ENCODE assay signal across 8 cellular contexts in genomic region chr15:41971089-41971892, GRCh38. TPM values are rescaled to one million over a fixed set of nuclear protein-coding genes. Genes with fewer than 3 reads are reported as not detected.
A peak's percentile ranks its signal among the peaks of the same experiment; 100 is the strongest.
DNase-seq lines count a peak whose midpoint lies in the region; ATAC-seq and TF ChIP-seq lines count a peak whose summit lies in the region.

No MANE protein-coding gene starts in this region.

- H3K27me3 ChIP-seq in dorsolateral prefrontal cortex = no peaks in the 10 kb centered on the region

- TF ChIP-seq CTCF in dorsolateral prefrontal cortex (IDR thresholded peaks at IDR 0.05 in 54 of 56, conservative IDR thresholded peaks at IDR 0.05 in 2 of 56; ENCODE audit: low read depth in 1 of 56, partially characterized antibody in 56 of 56) = peak in 2 of 56 donors; percentile 8 to 13

- intact Hi-C loops in dorsolateral prefrontal cortex (cut with DNase I) = loop anchor here (5.0 to 10.0 kb wide), 4 partner anchors 54 to 199 kb away; partner anchors contain the start of genes JMJD7 (in 1 of the 2) and MAPKBP1 (in 1 of the 2)

- DNase-seq in NCI-H2081 (lab: John Stamatoyannopoulos, UW) (peak; percentile 30 to 38), NCI-H2081 treated with DMSO at 0.1 percent for 48 hours (lab: John Stamatoyannopoulos, UW) (no peak), NCI-H2171 (lab: John Stamatoyannopoulos, UW) (peak; percentile 50), dorsolateral prefrontal cortex (peak in 3 of 10 donors; percentile 18 to 28 (median 28)), medulla oblongata (ENCODE audit: extremely low spot score) (peak; percentile 63)
- DNase-seq in activated CD4-positive, alpha-beta T cell treated with anti-CD3 and anti-CD28 coated beads for 4 hours = peak; percentile 68 to 78
- peak; percentile 25 for DNase-seq in stimulated activated CD8-positive, alpha-beta memory T cell treated with anti-CD3 and anti-CD28 coated beads, Interleukin-15, amount 100 ng/mL, for 24 hours (ENCODE audit: low read depth)

- H3K4me3 ChIP-seq in dorsolateral prefrontal cortex = peak overlapping the region; percentile 65 to 98 (median 88)

- ATAC-seq in HG02852 (IDR thresholded peaks at IDR 0.05; ENCODE audit: unreplicated experiment) = peak; percentile 41

- H3K27ac ChIP-seq in dorsolateral prefrontal cortex = peak overlapping the region in 49 of 59 donors; percentile 10 to 93 (median 74)

RNA-seq across cellular contexts. Expression of gene EHD4, which starts 1.1 kb away (rescaled TPM):
- 10 to 100 TPM in 1 of 120 experiments, 1 to 10 TPM in 119; 3.6 to 11.6 (median 6.1) TPM for total RNA-seq in dorsolateral prefrontal cortex

RNA-seq across cellular contexts. Expression of gene PLA2G4E, which starts 49.6 kb away (rescaled TPM):
- under 1 TPM in 61 of 120 experiments, not detected in 59; 0.07 to 0.44 (median 0.19) TPM for total RNA-seq in dorsolateral prefrontal cortex
